Comparison of ENCODE assay signal across 1 cellular context in the genomic region with DNA sequence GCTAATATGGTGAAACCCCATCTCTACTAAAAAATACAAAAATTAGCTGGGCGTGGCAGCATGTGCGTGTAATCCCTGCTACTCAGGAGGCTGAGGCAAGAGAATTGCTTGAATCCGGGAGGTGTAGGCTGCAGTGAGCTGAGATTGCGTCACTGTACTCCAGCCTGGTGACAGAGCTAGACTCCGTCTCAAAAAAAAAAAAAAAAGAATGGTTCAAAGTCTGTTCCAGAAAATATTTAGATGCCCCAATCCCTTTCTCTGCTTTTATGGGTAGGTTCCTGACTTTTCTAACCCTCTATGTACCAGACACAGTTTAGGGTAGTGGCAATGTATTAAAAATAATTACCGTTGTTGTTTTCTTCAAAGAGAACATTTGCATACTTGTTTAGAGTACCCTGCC.
TF ChIP-seq lines count a peak whose summit lies in the region.

No MANE protein-coding gene starts in this region.

TF ChIP-seq in HepG2, 621 proteins besides CTCF, POLR2A, EP300 and RAD21 (continued from another document and continues in another):
- TF ChIP-seq, protein P1, sequence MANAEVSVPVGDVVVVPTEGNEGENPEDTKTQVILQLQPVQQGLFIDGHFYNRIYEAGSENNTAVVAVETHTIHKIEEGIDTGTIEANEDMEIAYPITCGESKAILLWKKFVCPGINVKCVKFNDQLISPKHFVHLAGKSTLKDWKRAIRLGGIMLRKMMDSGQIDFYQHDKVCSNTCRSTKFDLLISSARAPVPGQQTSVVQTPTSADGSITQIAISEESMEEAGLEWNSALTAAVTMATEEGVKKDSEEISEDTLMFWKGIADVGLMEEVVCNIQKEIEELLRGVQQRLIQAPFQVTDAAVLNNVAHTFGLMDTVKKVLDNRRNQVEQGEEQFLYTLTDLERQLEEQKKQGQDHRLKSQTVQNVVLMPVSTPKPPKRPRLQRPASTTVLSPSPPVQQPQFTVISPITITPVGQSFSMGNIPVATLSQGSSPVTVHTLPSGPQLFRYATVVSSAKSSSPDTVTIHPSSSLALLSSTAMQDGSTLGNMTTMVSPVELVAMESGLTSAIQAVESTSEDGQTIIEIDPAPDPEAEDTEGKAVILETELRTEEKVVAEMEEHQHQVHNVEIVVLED (CRISPR knock-in tag; IDR thresholded peaks at IDR 0.05; ENCODE audit: borderline replicate concordance), result no peak
- TF ChIP-seq ONECUT2 (CRISPR knock-in tag; IDR thresholded peaks at IDR 0.05), result no peak
- TF ChIP-seq HNF4A (CRISPR knock-in tag; IDR thresholded peaks at IDR 0.05), result peak; percentile 88
- peak; percentile 69 for TF ChIP-seq TARDBP (CRISPR knock-in tag; IDR thresholded peaks at IDR 0.05)
- TF ChIP-seq, protein P2, sequence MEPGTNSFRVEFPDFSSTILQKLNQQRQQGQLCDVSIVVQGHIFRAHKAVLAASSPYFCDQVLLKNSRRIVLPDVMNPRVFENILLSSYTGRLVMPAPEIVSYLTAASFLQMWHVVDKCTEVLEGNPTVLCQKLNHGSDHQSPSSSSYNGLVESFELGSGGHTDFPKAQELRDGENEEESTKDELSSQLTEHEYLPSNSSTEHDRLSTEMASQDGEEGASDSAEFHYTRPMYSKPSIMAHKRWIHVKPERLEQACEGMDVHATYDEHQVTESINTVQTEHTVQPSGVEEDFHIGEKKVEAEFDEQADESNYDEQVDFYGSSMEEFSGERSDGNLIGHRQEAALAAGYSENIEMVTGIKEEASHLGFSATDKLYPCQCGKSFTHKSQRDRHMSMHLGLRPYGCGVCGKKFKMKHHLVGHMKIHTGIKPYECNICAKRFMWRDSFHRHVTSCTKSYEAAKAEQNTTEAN (CRISPR knock-in tag; conservative IDR thresholded peaks at IDR 0.05), result no peak
- TF ChIP-seq ZNF253 (CRISPR knock-in tag; IDR thresholded peaks at IDR 0.05; ENCODE audit: borderline replicate concordance), result no peak
- TF ChIP-seq RFX3 (CRISPR knock-in tag; IDR thresholded peaks at IDR 0.05), result no peak
- TF ChIP-seq PHF20 (CRISPR knock-in tag; IDR thresholded peaks at IDR 0.05), result no peak
- no peak for TF ChIP-seq TSC22D2 (CRISPR knock-in tag; IDR thresholded peaks at IDR 0.05; ENCODE audit: borderline replicate concordance)
- TF ChIP-seq IKZF1 (IDR thresholded peaks at IDR 0.05), result no peak
- no peak for TF ChIP-seq ZNF33A (CRISPR knock-in tag; IDR thresholded peaks at IDR 0.05; ENCODE audit: borderline replicate concordance)
- no peak for TF ChIP-seq HOXA9 (CRISPR knock-in tag; IDR thresholded peaks at IDR 0.05; ENCODE audit: borderline replicate concordance)
- peak; percentile 43; the same call in 1 of the 2 replicates for TF ChIP-seq MED1 (CRISPR knock-in tag; IDR thresholded peaks at IDR 0.05)
- TF ChIP-seq, protein P3, sequence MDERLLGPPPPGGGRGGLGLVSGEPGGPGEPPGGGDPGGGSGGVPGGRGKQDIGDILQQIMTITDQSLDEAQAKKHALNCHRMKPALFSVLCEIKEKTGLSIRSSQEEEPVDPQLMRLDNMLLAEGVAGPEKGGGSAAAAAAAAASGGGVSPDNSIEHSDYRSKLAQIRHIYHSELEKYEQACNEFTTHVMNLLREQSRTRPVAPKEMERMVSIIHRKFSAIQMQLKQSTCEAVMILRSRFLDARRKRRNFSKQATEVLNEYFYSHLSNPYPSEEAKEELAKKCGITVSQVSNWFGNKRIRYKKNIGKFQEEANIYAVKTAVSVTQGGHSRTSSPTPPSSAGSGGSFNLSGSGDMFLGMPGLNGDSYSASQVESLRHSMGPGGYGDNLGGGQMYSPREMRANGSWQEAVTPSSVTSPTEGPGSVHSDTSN (CRISPR knock-in tag; IDR thresholded peaks at IDR 0.05), result no peak
- TF ChIP-seq, protein P4, sequence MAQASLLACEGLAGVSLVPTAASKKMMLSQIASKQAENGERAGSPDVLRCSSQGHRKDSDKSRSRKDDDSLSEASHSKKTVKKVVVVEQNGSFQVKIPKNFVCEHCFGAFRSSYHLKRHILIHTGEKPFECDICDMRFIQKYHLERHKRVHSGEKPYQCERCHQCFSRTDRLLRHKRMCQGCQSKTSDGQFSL (CRISPR knock-in tag; IDR thresholded peaks at IDR 0.05), result no peak
- TF ChIP-seq NR2F6 (IDR thresholded peaks at IDR 0.05), result no peak
- TF ChIP-seq NR2F6 (CRISPR knock-in tag; IDR thresholded peaks at IDR 0.05), result no peak
- TF ChIP-seq YY1 (IDR thresholded peaks at IDR 0.05; ENCODE audit: insufficient read depth, insufficient replicate concordance, low read depth, low read length), result no peak
- no peak for TF ChIP-seq ZNF556 (CRISPR knock-in tag; IDR thresholded peaks at IDR 0.05; ENCODE audit: borderline replicate concordance)
- no peak for TF ChIP-seq YEATS2 (CRISPR knock-in tag; IDR thresholded peaks at IDR 0.05; ENCODE audit: borderline replicate concordance)
- TF ChIP-seq, protein P5, sequence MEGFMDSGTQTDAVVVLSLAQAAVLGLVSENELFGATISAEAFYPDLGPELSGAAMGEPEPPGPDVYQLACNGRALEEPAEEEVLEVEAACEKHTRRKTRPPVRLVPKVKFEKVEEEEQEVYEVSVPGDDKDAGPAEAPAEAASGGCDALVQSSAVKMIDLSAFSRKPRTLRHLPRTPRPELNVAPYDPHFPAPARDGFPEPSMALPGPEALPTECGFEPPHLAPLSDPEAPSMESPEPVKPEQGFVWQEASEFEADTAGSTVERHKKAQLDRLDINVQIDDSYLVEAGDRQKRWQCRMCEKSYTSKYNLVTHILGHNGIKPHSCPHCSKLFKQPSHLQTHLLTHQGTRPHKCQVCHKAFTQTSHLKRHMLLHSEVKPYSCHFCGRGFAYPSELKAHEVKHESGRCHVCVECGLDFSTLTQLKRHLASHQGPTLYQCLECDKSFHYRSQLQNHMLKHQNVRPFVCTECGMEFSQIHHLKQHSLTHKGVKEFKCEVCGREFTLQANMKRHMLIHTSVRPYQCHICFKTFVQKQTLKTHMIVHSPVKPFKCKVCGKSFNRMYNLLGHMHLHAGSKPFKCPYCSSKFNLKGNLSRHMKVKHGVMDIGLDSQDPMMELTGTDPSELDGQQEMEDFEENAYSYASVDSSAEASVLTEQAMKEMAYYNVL (CRISPR knock-in tag; IDR thresholded peaks at IDR 0.05; ENCODE audit: borderline replicate concordance), result no peak
- TF ChIP-seq ZNF619 (CRISPR knock-in tag; IDR thresholded peaks at IDR 0.05), result no peak
- TF ChIP-seq SRSF9 (IDR thresholded peaks at IDR 0.05; ENCODE audit: borderline replicate concordance, insufficient read depth, low read depth, low read length, poor library complexity, severe bottlenecking), result no peak
- TF ChIP-seq, protein P6, sequence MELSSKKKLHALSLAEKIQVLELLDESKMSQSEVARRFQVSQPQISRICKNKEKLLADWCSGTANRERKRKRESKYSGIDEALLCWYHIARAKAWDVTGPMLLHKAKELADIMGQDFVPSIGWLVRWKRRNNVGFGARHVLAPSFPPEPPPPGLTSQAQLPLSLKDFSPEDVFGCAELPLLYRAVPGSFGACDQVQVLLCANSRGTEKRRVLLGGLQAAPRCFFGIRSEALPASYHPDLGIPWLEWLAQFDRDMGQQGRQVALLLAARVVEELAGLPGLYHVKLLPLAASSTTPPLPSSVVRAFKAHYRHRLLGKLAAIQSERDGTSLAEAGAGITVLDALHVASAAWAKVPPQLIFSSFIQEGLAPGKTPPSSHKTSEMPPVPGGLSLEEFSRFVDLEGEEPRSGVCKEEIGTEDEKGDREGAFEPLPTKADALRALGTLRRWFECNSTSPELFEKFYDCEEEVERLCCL (CRISPR knock-in tag; IDR thresholded peaks at IDR 0.05; ENCODE audit: borderline replicate concordance), result no peak
- TF ChIP-seq ZC3H4 (CRISPR knock-in tag; IDR thresholded peaks at IDR 0.05; ENCODE audit: borderline replicate concordance), result no peak
- no peak for TF ChIP-seq CBX2 (IDR thresholded peaks at IDR 0.05; ENCODE audit: low read depth, low read length)
- TF ChIP-seq CBX2 (CRISPR knock-in tag; IDR thresholded peaks at IDR 0.05; ENCODE audit: low read depth), result no peak
- TF ChIP-seq ZSCAN9 (CRISPR knock-in tag; IDR thresholded peaks at IDR 0.05; ENCODE audit: borderline replicate concordance), result no peak
- no peak for TF ChIP-seq ZNF383 (CRISPR knock-in tag; IDR thresholded peaks at IDR 0.05; ENCODE audit: borderline replicate concordance)
- no peak for TF ChIP-seq DNMT3B (CRISPR knock-in tag; conservative IDR thresholded peaks at IDR 0.05)
- TF ChIP-seq ZBTB21 (CRISPR knock-in tag; IDR thresholded peaks at IDR 0.05), result no peak
- no peak for TF ChIP-seq ZNF572 (CRISPR knock-in tag; IDR thresholded peaks at IDR 0.05)
- TF ChIP-seq, protein P7, sequence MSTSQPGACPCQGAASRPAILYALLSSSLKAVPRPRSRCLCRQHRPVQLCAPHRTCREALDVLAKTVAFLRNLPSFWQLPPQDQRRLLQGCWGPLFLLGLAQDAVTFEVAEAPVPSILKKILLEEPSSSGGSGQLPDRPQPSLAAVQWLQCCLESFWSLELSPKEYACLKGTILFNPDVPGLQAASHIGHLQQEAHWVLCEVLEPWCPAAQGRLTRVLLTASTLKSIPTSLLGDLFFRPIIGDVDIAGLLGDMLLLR (CRISPR knock-in tag; IDR thresholded peaks at IDR 0.05), result no peak
- TF ChIP-seq ZNF557 (CRISPR knock-in tag; IDR thresholded peaks at IDR 0.05), result no peak
- no peak for TF ChIP-seq NPAS2 (CRISPR knock-in tag; IDR thresholded peaks at IDR 0.05; ENCODE audit: borderline replicate concordance)
- TF ChIP-seq, protein P8, sequence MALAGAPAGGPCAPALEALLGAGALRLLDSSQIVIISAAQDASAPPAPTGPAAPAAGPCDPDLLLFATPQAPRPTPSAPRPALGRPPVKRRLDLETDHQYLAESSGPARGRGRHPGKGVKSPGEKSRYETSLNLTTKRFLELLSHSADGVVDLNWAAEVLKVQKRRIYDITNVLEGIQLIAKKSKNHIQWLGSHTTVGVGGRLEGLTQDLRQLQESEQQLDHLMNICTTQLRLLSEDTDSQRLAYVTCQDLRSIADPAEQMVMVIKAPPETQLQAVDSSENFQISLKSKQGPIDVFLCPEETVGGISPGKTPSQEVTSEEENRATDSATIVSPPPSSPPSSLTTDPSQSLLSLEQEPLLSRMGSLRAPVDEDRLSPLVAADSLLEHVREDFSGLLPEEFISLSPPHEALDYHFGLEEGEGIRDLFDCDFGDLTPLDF (CRISPR knock-in tag; IDR thresholded peaks at IDR 0.05), result no peak; the same call in 1 of the 2 replicates
- no peak for TF ChIP-seq ZNF530 (CRISPR knock-in tag; IDR thresholded peaks at IDR 0.05; ENCODE audit: low read depth)
- TF ChIP-seq NFE2L2 (IDR thresholded peaks at IDR 0.05; ENCODE audit: low read length), result no peak
- no peak for TF ChIP-seq SUZ12 (IDR thresholded peaks at IDR 0.05; ENCODE audit: low read depth, low read length)
- TF ChIP-seq, protein P9, sequence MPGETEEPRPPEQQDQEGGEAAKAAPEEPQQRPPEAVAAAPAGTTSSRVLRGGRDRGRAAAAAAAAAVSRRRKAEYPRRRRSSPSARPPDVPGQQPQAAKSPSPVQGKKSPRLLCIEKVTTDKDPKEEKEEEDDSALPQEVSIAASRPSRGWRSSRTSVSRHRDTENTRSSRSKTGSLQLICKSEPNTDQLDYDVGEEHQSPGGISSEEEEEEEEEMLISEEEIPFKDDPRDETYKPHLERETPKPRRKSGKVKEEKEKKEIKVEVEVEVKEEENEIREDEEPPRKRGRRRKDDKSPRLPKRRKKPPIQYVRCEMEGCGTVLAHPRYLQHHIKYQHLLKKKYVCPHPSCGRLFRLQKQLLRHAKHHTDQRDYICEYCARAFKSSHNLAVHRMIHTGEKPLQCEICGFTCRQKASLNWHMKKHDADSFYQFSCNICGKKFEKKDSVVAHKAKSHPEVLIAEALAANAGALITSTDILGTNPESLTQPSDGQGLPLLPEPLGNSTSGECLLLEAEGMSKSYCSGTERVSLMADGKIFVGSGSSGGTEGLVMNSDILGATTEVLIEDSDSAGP (CRISPR knock-in tag; IDR thresholded peaks at IDR 0.05; ENCODE audit: borderline replicate concordance), result no peak
- no peak for TF ChIP-seq SMC3 (IDR thresholded peaks at IDR 0.05; ENCODE audit: low read length)
- no peak for TF ChIP-seq ZFY (CRISPR knock-in tag; IDR thresholded peaks at IDR 0.05)
- TF ChIP-seq, protein P10, sequence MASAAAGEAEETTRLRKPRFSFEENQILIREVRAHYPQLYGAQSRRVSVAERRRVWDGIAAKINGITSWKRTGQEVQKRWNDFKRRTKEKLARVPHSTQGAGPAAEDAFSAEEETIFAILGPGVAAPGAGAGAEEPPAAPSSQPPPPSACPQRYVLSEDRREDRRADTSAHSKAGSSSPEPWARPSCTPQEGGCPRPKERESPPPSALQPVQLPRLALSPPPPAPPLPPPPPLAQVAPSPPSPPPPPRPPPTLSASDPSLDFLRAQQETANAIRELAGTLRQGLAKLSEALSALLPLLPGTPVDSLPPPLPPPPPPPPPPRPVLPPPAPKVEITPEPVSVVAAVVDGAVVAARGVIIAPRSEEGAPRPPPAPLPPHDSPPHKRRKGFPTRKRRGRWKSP (CRISPR knock-in tag; IDR thresholded peaks at IDR 0.05), result no peak
- TF ChIP-seq ZNF781 (CRISPR knock-in tag; IDR thresholded peaks at IDR 0.05; ENCODE audit: borderline replicate concordance, not compliant biosample characterization), result no peak
- TF ChIP-seq ZNF496 (CRISPR knock-in tag; IDR thresholded peaks at IDR 0.05; ENCODE audit: insufficient replicate concordance), result no peak
- TF ChIP-seq ZFP82 (CRISPR knock-in tag; IDR thresholded peaks at IDR 0.05; ENCODE audit: borderline replicate concordance), result no peak
- TF ChIP-seq ZFP36L2 (CRISPR knock-in tag; IDR thresholded peaks at IDR 0.05), result no peak
- TF ChIP-seq, protein P11, sequence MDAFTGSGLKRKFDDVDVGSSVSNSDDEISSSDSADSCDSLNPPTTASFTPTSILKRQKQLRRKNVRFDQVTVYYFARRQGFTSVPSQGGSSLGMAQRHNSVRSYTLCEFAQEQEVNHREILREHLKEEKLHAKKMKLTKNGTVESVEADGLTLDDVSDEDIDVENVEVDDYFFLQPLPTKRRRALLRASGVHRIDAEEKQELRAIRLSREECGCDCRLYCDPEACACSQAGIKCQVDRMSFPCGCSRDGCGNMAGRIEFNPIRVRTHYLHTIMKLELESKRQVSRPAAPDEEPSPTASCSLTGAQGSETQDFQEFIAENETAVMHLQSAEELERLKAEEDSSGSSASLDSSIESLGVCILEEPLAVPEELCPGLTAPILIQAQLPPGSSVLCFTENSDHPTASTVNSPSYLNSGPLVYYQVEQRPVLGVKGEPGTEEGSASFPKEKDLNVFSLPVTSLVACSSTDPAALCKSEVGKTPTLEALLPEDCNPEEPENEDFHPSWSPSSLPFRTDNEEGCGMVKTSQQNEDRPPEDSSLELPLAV (CRISPR knock-in tag; conservative IDR thresholded peaks at IDR 0.05; ENCODE audit: low read depth), result no peak
- no peak for TF ChIP-seq LCORL (IDR thresholded peaks at IDR 0.05)
- no peak for TF ChIP-seq LCORL (CRISPR knock-in tag; IDR thresholded peaks at IDR 0.05)
- no peak for TF ChIP-seq ZMAT3 (CRISPR knock-in tag; conservative IDR thresholded peaks at IDR 0.05)
- no peak for TF ChIP-seq ZFYVE20 (CRISPR knock-in tag; IDR thresholded peaks at IDR 0.05; ENCODE audit: borderline replicate concordance, low read depth)
- TF ChIP-seq, protein P12, sequence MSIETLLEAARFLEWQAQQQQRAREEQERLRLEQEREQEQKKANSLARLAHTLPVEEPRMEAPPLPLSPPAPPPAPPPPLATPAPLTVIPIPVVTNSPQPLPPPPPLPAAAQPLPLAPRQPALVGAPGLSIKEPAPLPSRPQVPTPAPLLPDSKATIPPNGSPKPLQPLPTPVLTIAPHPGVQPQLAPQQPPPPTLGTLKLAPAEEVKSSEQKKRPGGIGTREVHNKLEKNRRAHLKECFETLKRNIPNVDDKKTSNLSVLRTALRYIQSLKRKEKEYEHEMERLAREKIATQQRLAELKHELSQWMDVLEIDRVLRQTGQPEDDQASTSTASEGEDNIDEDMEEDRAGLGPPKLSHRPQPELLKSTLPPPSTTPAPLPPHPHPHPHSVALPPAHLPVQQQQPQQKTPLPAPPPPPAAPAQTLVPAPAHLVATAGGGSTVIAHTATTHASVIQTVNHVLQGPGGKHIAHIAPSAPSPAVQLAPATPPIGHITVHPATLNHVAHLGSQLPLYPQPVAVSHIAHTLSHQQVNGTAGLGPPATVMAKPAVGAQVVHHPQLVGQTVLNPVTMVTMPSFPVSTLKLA (IDR thresholded peaks at IDR 0.05), result no peak
- TF ChIP-seq ZNF577 (CRISPR knock-in tag; IDR thresholded peaks at IDR 0.05; ENCODE audit: borderline replicate concordance, low read depth), result no peak
- TF ChIP-seq NKX3-1 (CRISPR knock-in tag; IDR thresholded peaks at IDR 0.05), result no peak
